In the genomic region with DNA sequence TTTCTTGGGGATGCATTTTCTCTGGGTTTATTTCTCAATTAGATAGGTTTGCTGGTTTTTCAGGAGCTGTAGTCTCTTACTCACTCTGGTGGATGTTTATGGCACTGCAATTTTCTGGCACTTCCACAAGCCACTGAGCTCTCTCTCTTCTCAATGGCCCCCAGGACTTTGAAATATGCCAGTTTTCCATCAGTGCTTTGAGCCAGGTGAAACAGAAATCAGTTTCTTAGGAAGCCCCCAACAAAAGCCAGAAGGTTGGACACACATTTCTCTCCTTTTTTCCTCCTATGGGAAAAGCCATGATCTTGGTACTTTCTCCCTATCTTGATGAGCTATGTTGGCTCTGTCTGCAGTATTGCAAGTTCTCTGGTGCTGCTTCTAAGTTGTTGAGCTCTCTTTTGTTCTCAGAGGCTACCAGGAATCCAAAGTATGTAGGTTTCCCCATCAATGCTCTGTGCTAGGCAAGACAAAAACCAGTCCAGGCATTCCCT, we compare ENCODE assay signal across 8 cellular contexts.
DNase-seq lines count a peak whose midpoint lies in the region; ATAC-seq, FAIRE-seq and TF ChIP-seq lines count a peak whose summit lies in the region.

No MANE protein-coding gene starts in this region.

- no peaks in the 10 kb centered on the region for H3K79me2 ChIP-seq in endothelial cell of umbilical vein (ENCODE audit: control insufficient read depth, insufficient read depth, low read length)

- peak; percentile 86 for ATAC-seq in HG03175 (IDR thresholded peaks at IDR 0.05; ENCODE audit: unreplicated experiment)
- no peak for ATAC-seq in psoas muscle
- ATAC-seq in HG02970 (IDR thresholded peaks at IDR 0.05; ENCODE audit: low FRiP score, unreplicated experiment): no peak

- H3K4me2 ChIP-seq in endothelial cell of umbilical vein (ENCODE audit: insufficient read depth, low read length): no peak overlapping the region

- H3K9ac ChIP-seq in endothelial cell of umbilical vein (replicated peaks; ENCODE audit: extremely low read depth, insufficient read depth, low read length): no peak overlapping the region

- H3K4me1 ChIP-seq in Peyer's patch: no peaks in the 10 kb centered on the region
- no peaks in the 10 kb centered on the region for H3K4me1 ChIP-seq in endothelial cell of umbilical vein (ENCODE audit: control insufficient read depth, extremely low read depth, insufficient read depth, low read length)
- H3K4me1 ChIP-seq in psoas muscle: no peaks in the 10 kb centered on the region

- no peak for TF ChIP-seq POLR2A in Peyer's patch (IDR thresholded peaks at IDR 0.05)
- TF ChIP-seq POLR2A in endothelial cell of umbilical vein (IDR thresholded peaks at IDR 0.05; ENCODE audit: low read depth, low read length): no peak

- CTCF ChIA-PET in endothelial cell of umbilical vein (lab: Charles Lee): interaction anchor here (0.6 to 6.5 kb wide), 65 partner anchors 9 to 1114 kb away, joined by 3 to 357 read pairs (median 5); a partner anchor contains a TSS

- H4K20me1 ChIP-seq in endothelial cell of umbilical vein (replicated peaks; ENCODE audit: control insufficient read depth, extremely low read depth, insufficient read depth, low read length): no peaks in the 10 kb centered on the region

- peak; percentile 85 for FAIRE-seq in endothelial cell of umbilical vein (lab: Jason Lieb, UNC)

- TF ChIP-seq CTCF in Peyer's patch (IDR thresholded peaks at IDR 0.05): peak; percentile 17 to 64 (median 52)
- TF ChIP-seq CTCF in endothelial cell of umbilical vein (IDR thresholded peaks at IDR 0.05; ENCODE audit: extremely low read depth in 1 of 2, insufficient read depth in 1 of 2, low read depth in 1 of 2, low read length in 2 of 2): peak; percentile 71 to 72
- peak; percentile 49 for TF ChIP-seq CTCF in psoas muscle (IDR thresholded peaks at IDR 0.05)

- H3K27me3 ChIP-seq in Peyer's patch (no peaks in the 10 kb centered on the region), endothelial cell of umbilical vein (ENCODE audit: control insufficient read depth in 2 of 2, insufficient read depth in 2 of 2, low read length in 2 of 2) (peaks cover 0 to 3% of the 10 kb centered on the region in 2 experiments), psoas muscle (ENCODE audit: insufficient read depth in 3 of 3, low read length in 2 of 3) (no peaks in the 10 kb centered on the region)

- peak; percentile 13 for DNase-seq in activated CD4-positive, alpha-beta T cell treated with anti-CD3 and anti-CD28 coated beads for 48 hours
- no peak for DNase-seq in activated CD4-positive, alpha-beta T cell treated with anti-CD3 and anti-CD28 coated beads for 4 hours
- DNase-seq in Peyer's patch: no peak
- DNase-seq in endothelial cell of umbilical vein (ENCODE audit: low read depth, low spot score): peak; percentile 69
- no peak for DNase-seq in psoas muscle
- DNase-seq in HK-2 (ENCODE audit: unreplicated experiment): no peak

- intact Hi-C loops in endothelial cell of umbilical vein (cut with micrococcal nuclease) (loop anchor here (1.0 to 5.0 kb wide), 6 partner anchors 17 to 225 kb away; no protein-coding TSS in a partner anchor), psoas muscle (cut with DNase I) (loop anchor here in 1 of 2 donors (5.0 kb wide), 1 partner anchor 115 kb away; no protein-coding TSS in a partner anchor)

- H3K36me3 ChIP-seq in Peyer's patch (no peaks in the 10 kb centered on the region), endothelial cell of umbilical vein (ENCODE audit: control insufficient read depth in 2 of 2, extremely low read depth in 1 of 2, insufficient read depth in 2 of 2, low read length in 2 of 2) (no peaks in the 10 kb centered on the region), psoas muscle (ENCODE audit: insufficient read depth in 1 of 2, low read depth in 1 of 2) (no peaks in the 10 kb centered on the region)

- H3K9me3 ChIP-seq in Peyer's patch (peaks cover 0 to 6% (median 0%) of the 10 kb centered on the region in 4 donors), endothelial cell of umbilical vein (replicated peaks; ENCODE audit: control insufficient read depth, insufficient read depth, low read length) (no peaks in the 10 kb centered on the region), psoas muscle (peaks cover 30% of the 10 kb centered on the region)

- BruUV-seq in endothelial cell of umbilical vein (replicated peaks; lab: Mats Ljungman, UMichigan): no TSS peak

- dilution Hi-C loops in endothelial cell of umbilical vein (cut with MboI; ENCODE audit: extremely low pct_ligation_motif_present, low sequenced_read_pairs): no loop called here

- H3K27ac ChIP-seq in Peyer's patch (no peak overlapping the region), endothelial cell of umbilical vein (ENCODE audit: insufficient read depth, low read depth, low read length) (no peak overlapping the region), psoas muscle (no peak overlapping the region)

- no peak overlapping the region for H2AFZ ChIP-seq in endothelial cell of umbilical vein (ENCODE audit: low read depth, low read length)

- H3K4me3 ChIP-seq in Peyer's patch: no peak overlapping the region
- no peak overlapping the region for H3K4me3 ChIP-seq in endothelial cell of umbilical vein (replicated peaks in 1 of 3; ENCODE audit: insufficient read depth in 1 of 3, low read depth in 1 of 3, low read length in 3 of 3)
- H3K4me3 ChIP-seq in psoas muscle: no peak overlapping the region

- H3K9me1 ChIP-seq in endothelial cell of umbilical vein (replicated peaks; ENCODE audit: control insufficient read depth, extremely low read depth, insufficient read depth, low read length): no peaks in the 10 kb centered on the region

- POLR2A ChIA-PET in endothelial cell of umbilical vein (lab: Charles Lee): no interaction called here

TF ChIP-seq in endothelial cell of umbilical vein, 7 proteins besides CTCF, POLR2A, EP300 and RAD21:
- TF ChIP-seq JUN (IDR thresholded peaks at IDR 0.05; ENCODE audit: borderline replicate concordance, insufficient read depth, insufficient read length, low read depth): no peak
- no peak for TF ChIP-seq GATA2 (IDR thresholded peaks at IDR 0.05; ENCODE audit: insufficient read depth, insufficient read length, low read depth, low read length)
- no peak for TF ChIP-seq EZH2 (IDR thresholded peaks at IDR 0.05; ENCODE audit: borderline replicate concordance, low read depth, low read length, severe bottlenecking)
- no peak for TF ChIP-seq FOS (IDR thresholded peaks at IDR 0.05; ENCODE audit: borderline replicate concordance, insufficient read depth, low read length)
- TF ChIP-seq, protein P1, sequence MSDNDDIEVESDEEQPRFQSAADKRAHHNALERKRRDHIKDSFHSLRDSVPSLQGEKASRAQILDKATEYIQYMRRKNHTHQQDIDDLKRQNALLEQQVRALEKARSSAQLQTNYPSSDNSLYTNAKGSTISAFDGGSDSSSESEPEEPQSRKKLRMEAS (IDR thresholded peaks at IDR 0.05; ENCODE audit: insufficient read depth, insufficient read length): no peak
- no peak for TF ChIP-seq POLR2AphosphoS5 (IDR thresholded peaks at IDR 0.05; ENCODE audit: insufficient read depth, low read depth, low read length)
- no peak for TF ChIP-seq MYC (IDR thresholded peaks at IDR 0.05; ENCODE audit: low read depth, low read length)

Comparison
In these comparisons a context has a peak if more than half of its experiments do, and no peak if none do; other contexts are left out.
1. DNase-seq: peak in activated CD4-positive, alpha-beta T cell treated with anti-CD3 and anti-CD28 coated beads for 48 hours (single experiment) and endothelial cell of umbilical vein (single experiment); none in activated CD4-positive, alpha-beta T cell treated with anti-CD3 and anti-CD28 coated beads for 4 hours (0 of 2), Peyer's patch (0 of 3), psoas muscle (0 of 2) and HK-2 (single experiment).
2. Peak in every context shown above with its lines, with median percentiles within 50 percentile points of each other: CTCF ChIP-seq.